21 cellular contexts compared by ENCODE assay signal in the genomic region with DNA sequence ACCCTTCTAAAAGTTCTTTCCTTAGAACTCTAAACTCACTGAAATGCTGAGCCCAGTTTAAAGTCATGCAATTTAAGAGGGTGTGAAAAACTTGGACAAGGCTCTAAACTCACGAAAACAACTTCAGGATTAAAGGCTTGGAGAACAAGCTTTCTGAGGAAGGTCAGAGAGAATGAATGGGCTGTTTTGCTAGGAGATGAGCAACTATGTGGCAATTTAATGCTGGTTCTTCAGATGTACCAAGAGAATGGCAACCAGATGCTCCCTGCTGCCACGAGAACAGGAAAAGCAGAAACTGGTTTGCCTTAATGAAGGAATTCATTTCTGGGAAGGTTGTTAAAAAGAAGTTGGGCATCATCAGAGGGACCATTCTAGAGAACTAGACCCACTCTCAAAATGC.
DNase-seq lines count a peak whose midpoint lies in the region; ATAC-seq, FAIRE-seq and TF ChIP-seq lines count a peak whose summit lies in the region.
"Had no signal": no experiment of that assay in that cellular context is flagged by ENCODE, and none has a peak within 500 bp of the region (broad histone marks: within the 10 kb centered on the region; RNA-seq: fewer than 3 reads in every experiment).

No MANE protein-coding gene starts in this region.

- no peaks in the 10 kb centered on the region for H3K4me1 ChIP-seq in keratinocyte (ENCODE audit: control insufficient read depth, extremely low read depth, insufficient read depth, low read length)
- H3K4me1 ChIP-seq in A673 (ENCODE audit: insufficient read depth, low read length, poor library complexity, severe bottlenecking), result no peaks in the 10 kb centered on the region
- H3K4me1 ChIP-seq: gastrocnemius medialis, right atrium auricular region had no signal

- ATAC-seq in GM19463 (IDR thresholded peaks at IDR 0.05; ENCODE audit: unreplicated experiment) (no peak), HG02610 (IDR thresholded peaks at IDR 0.05; ENCODE audit: unreplicated experiment) (no peak)
- ATAC-seq: gastrocnemius medialis; GM12878; stimulated activated naive CD8-positive, alpha-beta T cell treated with anti-CD3 and anti-CD28 coated beads, Interleukin-15, Interleukin-2, amounts not matched to agents 100 U/mL and 50 U/mL, for 24 hours had no signal

- H3K79me2 ChIP-seq in keratinocyte (ENCODE audit: control insufficient read depth, insufficient read depth, low read length), result no peaks in the 10 kb centered on the region

- no peak for TF ChIP-seq POLR2A in H54 (IDR thresholded peaks at IDR 0.05; ENCODE audit: low read depth, low read length)

- H3K27ac ChIP-seq in keratinocyte (ENCODE audit: control insufficient read depth, insufficient read depth, low read length) (no peak overlapping the region), A673 (ENCODE audit: low read depth, low read length, poor library complexity, severe bottlenecking) (no peak overlapping the region)
- H3K27ac ChIP-seq: gastrocnemius medialis, right atrium auricular region had no signal

- intact Hi-C loops in A673 (cut with micrococcal nuclease; ENCODE audit: unreplicated experiment), result loop anchor here (2.0 to 5.0 kb wide), 3 partner anchors 123 to 575 kb away; no protein-coding TSS in a partner anchor

- H3K9me1 ChIP-seq in keratinocyte (ENCODE audit: control insufficient read depth, extremely low read depth, insufficient read depth, low read length), result no peaks in the 10 kb centered on the region

- H3K36me3 ChIP-seq in keratinocyte (ENCODE audit: control insufficient read depth in 2 of 2, extremely low read depth in 1 of 2, insufficient read depth in 2 of 2, low read length in 2 of 2) (no peaks in the 10 kb centered on the region), A673 (ENCODE audit: insufficient read depth, low read length, poor library complexity, severe bottlenecking) (no peaks in the 10 kb centered on the region)
- H3K36me3 ChIP-seq: gastrocnemius medialis, right atrium auricular region had no signal

- FAIRE-seq in keratinocyte (lab: Jason Lieb, UNC) (peak; percentile 60), H54 (lab: Jason Lieb, UNC) (no peak)
- FAIRE-seq: GM12878, TTC549 had no signal

- no peak overlapping the region for H3K9ac ChIP-seq in keratinocyte (ENCODE audit: control insufficient read depth, extremely low read depth, insufficient read depth, low read length)

- H2AFZ ChIP-seq in keratinocyte (ENCODE audit: control insufficient read depth, low read length), result no peak overlapping the region

- CTCF ChIA-PET in A673 (lab: Charles Lee), result no interaction called here

- no peak overlapping the region for H3K4me2 ChIP-seq in keratinocyte (ENCODE audit: control insufficient read depth, extremely low read depth, insufficient read depth, low read depth, low read length)

- H4K20me1 ChIP-seq in keratinocyte (ENCODE audit: control insufficient read depth, extremely low read depth, insufficient read depth, low read length), result no peaks in the 10 kb centered on the region

- POLR2A ChIA-PET in A673 (lab: Charles Lee; ENCODE audit: low non-redundant PET), result no interaction called here

- TF ChIP-seq CTCF in AG10803 (conservative IDR thresholded peaks at IDR 0.05; ENCODE audit: low read length) (no peak), cardiac fibroblast (IDR thresholded peaks at IDR 0.05; ENCODE audit: low read depth, low read length) (no peak), keratinocyte (optimal IDR thresholded peaks at IDR 0.05 in 1 of 3, IDR thresholded peaks at IDR 0.05 in 1 of 3, conservative IDR thresholded peaks at IDR 0.05 in 1 of 3; ENCODE audit: extremely low read depth in 1 of 3, insufficient read depth in 2 of 3, low read length in 3 of 3) (no peak), A673 (conservative IDR thresholded peaks at IDR 0.05; ENCODE audit: low read depth, low read length) (no peak)

- no TSS peak for BruUV-seq in A673 (replicated peaks; lab: Mats Ljungman, UMichigan)

- dilution Hi-C loops in keratinocyte (cut with MboI; ENCODE audit: extremely low pct_ligation_motif_present, low sequenced_read_pairs), result no loop called here

- H3K27me3 ChIP-seq in keratinocyte (ENCODE audit: control insufficient read depth, extremely low read depth, insufficient read depth, low read length) (no peaks in the 10 kb centered on the region), A673 (replicated peaks; ENCODE audit: insufficient read depth, low read depth, low read length, poor library complexity) (no peaks in the 10 kb centered on the region)
- H3K27me3 ChIP-seq: gastrocnemius medialis, right atrium auricular region had no signal

- peak; percentile 88 for DNase-seq in AG10803 (ENCODE audit: low read depth)
- DNase-seq in HCEC 1CT, result peak; percentile 60
- peak; percentile 26 to 48 for DNase-seq in cardiac fibroblast (ENCODE audit: low read depth in 2 of 2)
- DNase-seq in keratinocyte (ENCODE audit: low read depth, low spot score), result no peak
- DNase-seq in H54 (ENCODE audit: insufficient read length, low spot score), result no peak
- DNase-seq in A673 (ENCODE audit: low spot score), result no peak
- DNase-seq: ACHN; activated CD4-positive, alpha-beta T cell treated with anti-CD3 and anti-CD28 coated beads for 48 hours; activated CD8-positive, alpha-beta memory T cell treated with anti-CD3 and anti-CD28 coated beads, Interleukin-2, amount 50 U/mL, for 4 hours; CD8-positive, alpha-beta memory T cell; endodermal cell; gastrocnemius medialis; NCI-H1417 treated with DMSO at 0.1 percent for 48 hours; NCI-H2171 treated with DMSO at 0.1 percent for 48 hours; NCI-H82; stimulated activated naive CD8-positive, alpha-beta T cell treated with anti-CD3 and anti-CD28 coated beads, Interleukin-15, Interleukin-2, amounts not matched to agents 100 U/mL and 50 U/mL, for 24 hours had no signal

- peak overlapping the region; percentile 1; the same call in 1 of the 2 replicates for H3K4me3 ChIP-seq in AG10803 (ENCODE audit: low read length)
- no peak overlapping the region for H3K4me3 ChIP-seq in cardiac fibroblast (replicated peaks in 1 of 2; ENCODE audit: low read depth in 2 of 2, low read length in 2 of 2)
- H3K4me3 ChIP-seq in keratinocyte (ENCODE audit: control insufficient read depth in 2 of 3, extremely low read depth in 1 of 3, insufficient read depth in 2 of 3, low read depth in 1 of 3, low read length in 3 of 3), result no peak overlapping the region
- H3K4me3 ChIP-seq in A673 (ENCODE audit: low read depth, low read length, poor library complexity, severe bottlenecking), result no peak overlapping the region
- H3K4me3 ChIP-seq: gastrocnemius medialis, GM12878, right atrium auricular region had no signal

- no peaks in the 10 kb centered on the region for H3K9me3 ChIP-seq in keratinocyte (ENCODE audit: control insufficient read depth, low read depth, low read length)
- H3K9me3 ChIP-seq in A673 (ENCODE audit: low read depth, low read length, poor library complexity, severe bottlenecking), result no peaks in the 10 kb centered on the region
- H3K9me3 ChIP-seq: gastrocnemius medialis, right atrium auricular region had no signal

Comparison
In these comparisons a context has a peak if more than half of its experiments do, and no peak if none do; other contexts are left out.
1. DNase-seq: peak in AG10803 (single experiment), HCEC 1CT (single experiment) and cardiac fibroblast (2 of 2); none in keratinocyte (single experiment), H54 (single experiment) and A673 (single experiment).